Comparison of ENCODE assay signal across 18 cellular contexts in the genomic region with DNA sequence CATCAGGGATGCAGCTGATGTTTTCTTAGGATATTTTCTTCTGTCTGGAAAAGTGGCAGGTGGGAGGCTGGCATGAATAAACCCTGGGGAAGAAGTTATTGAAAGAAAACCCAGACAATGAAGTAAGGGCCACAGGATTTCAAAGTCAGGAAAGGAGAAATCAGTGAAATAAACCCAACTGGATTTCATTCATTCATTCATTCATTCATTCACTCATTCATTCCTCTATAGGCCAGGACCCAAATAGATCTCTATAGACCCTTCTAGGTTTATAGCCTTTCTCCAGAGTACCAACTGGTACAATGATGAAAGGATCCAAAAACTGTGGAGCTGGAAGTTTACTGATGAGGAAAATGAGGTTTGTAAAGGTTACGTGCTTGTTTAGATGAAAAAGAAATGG.
"Had no signal": no experiment of that assay in that cellular context is flagged by ENCODE, and none has a peak within 500 bp of the region (broad histone marks: within the 10 kb centered on the region; RNA-seq: fewer than 3 reads in every experiment).

No MANE protein-coding gene starts in this region.

- H3K36me3 ChIP-seq: esophagus muscularis mucosa, gastrocnemius medialis, heart right ventricle, right atrium auricular region, sigmoid colon, tibial artery, upper lobe of left lung, uterus had no signal

- H3K27ac ChIP-seq: epithelial cell of prostate, esophagus muscularis mucosa, gastrocnemius medialis, heart right ventricle, right atrium auricular region, sigmoid colon, skin epidermis, tibial artery, upper lobe of left lung, uterus had no signal

- H3K27me3 ChIP-seq: esophagus muscularis mucosa, gastrocnemius medialis, heart right ventricle, right atrium auricular region, sigmoid colon, tibial artery, upper lobe of left lung, uterus had no signal

- H3K4me3 ChIP-seq: esophagus muscularis mucosa, gastrocnemius medialis, heart right ventricle, right atrium auricular region, sigmoid colon, skin epidermis, tibial artery, upper lobe of left lung, uterus had no signal

- H3K9me3 ChIP-seq: esophagus muscularis mucosa, gastrocnemius medialis, heart right ventricle, right atrium auricular region, sigmoid colon, tibial artery, upper lobe of left lung, uterus had no signal

- H3K4me1 ChIP-seq: esophagus muscularis mucosa, right atrium auricular region, sigmoid colon, upper lobe of left lung, uterus had no signal

- ATAC-seq: effector memory CD8-positive, alpha-beta T cell; gastrocnemius medialis; heart right ventricle; left lobe of liver; natural killer cell had no signal

- FAIRE-seq: islet of Langerhans had no signal

- DNase-seq: effector memory CD8-positive, alpha-beta T cell; gastrocnemius medialis; heart right ventricle; hypothalamus; kidney glomerular epithelial cell; mammary epithelial cell; natural killer cell; sigmoid colon; stimulated activated CD4-positive, alpha-beta T cell treated with anti-CD3 and anti-CD28 coated beads, Interleukin-2, amount 100 ng/mL, for 24 hours; tibial artery; upper lobe of left lung; uterus had no signal
